Comparison of ENCODE assay signal across 12 cellular contexts in genomic region chr13:39306639-39307589, GRCh38.
DNase-seq lines count a peak whose midpoint lies in the region; ATAC-seq and TF ChIP-seq lines count a peak whose summit lies in the region.
"Had no signal": no experiment of that assay in that cellular context is flagged by ENCODE, and none has a peak within 500 bp of the region (broad histone marks: within the 10 kb centered on the region; RNA-seq: fewer than 3 reads in every experiment).

No MANE protein-coding gene starts in this region.

- no peak overlapping the region for H3K27ac Mint-ChIP-seq in stimulated activated memory B cell treated with anti-CD40 and anti-IgM and Interleukin-4, amounts not matched to agents 10 μg/mL and 1 μg/mL and 100 μg/mL, for 72 hours
- H3K27ac Mint-ChIP-seq in mesothelial cell of epicardium = no peak overlapping the region

- in situ Hi-C loops in transverse colon (cut with MboI; ENCODE audit: low pct_ligation_motif_present in 1 of 4, low pct_unique_long_range_greater_than_20kb in 1 of 4, low sequenced_read_pairs in 3 of 4) = no loop called here

- H3K4me1 Mint-ChIP-seq in stimulated activated memory B cell treated with anti-CD40 and anti-IgM and Interleukin-4, amounts not matched to agents 10 μg/mL and 1 μg/mL and 100 μg/mL, for 72 hours = peaks cover 11% of the 10 kb centered on the region
- H3K4me1 Mint-ChIP-seq in mesothelial cell of epicardium = peaks cover 8% of the 10 kb centered on the region

- no peak overlapping the region for H3K4me3 ChIP-seq in transverse colon
- H3K4me3 ChIP-seq: body of pancreas had no signal

- no peak overlapping the region for H3K27ac ChIP-seq in transverse colon
- H3K27ac ChIP-seq: body of pancreas had no signal

- no peaks in the 10 kb centered on the region for H3K36me3 ChIP-seq in transverse colon

- DNase-seq in activated T-cell treated with anti-CD3 and anti-CD28 coated beads for 24 hours (ENCODE audit: low read depth) (peak; percentile 7), mesothelial cell of epicardium (ENCODE audit: low spot score in 2 of 2, unreplicated experiment in 2 of 2) (no peak), left lobe of liver (ENCODE audit: low spot score) (no peak), transverse colon (no peak)
- DNase-seq in activated T-cell treated with anti-CD3 and anti-CD28 coated beads, Interleukin-2, amount 50 U/mL, for 1 hour = no peak
- DNase-seq: body of pancreas, head of caudate nucleus, naive B cell, NCI-H1105 treated with DMSO at 0.1 percent for 48 hours had no signal

- TF ChIP-seq CTCF in mesothelial cell of epicardium (IDR thresholded peaks at IDR 0.05; ENCODE audit: unreplicated experiment) (no peak), transverse colon (IDR thresholded peaks at IDR 0.05) (no peak)

- no peaks in the 10 kb centered on the region for H3K9me3 Mint-ChIP-seq in stimulated activated memory B cell treated with anti-CD40 and anti-IgM and Interleukin-4, amounts not matched to agents 10 μg/mL and 1 μg/mL and 100 μg/mL, for 72 hours
- H3K9me3 Mint-ChIP-seq in mesothelial cell of epicardium = no peaks in the 10 kb centered on the region

- whole genome bisulfite sequencing in transverse colon (ENCODE audit: low coverage in 1 of 2), 2 donors = 67 to 78% methylated on average over 14 to 16 of the region's 16 CpGs

- H3K27me3 Mint-ChIP-seq in stimulated activated memory B cell treated with anti-CD40 and anti-IgM and Interleukin-4, amounts not matched to agents 10 μg/mL and 1 μg/mL and 100 μg/mL, for 72 hours = no peaks in the 10 kb centered on the region
- H3K27me3 Mint-ChIP-seq in mesothelial cell of epicardium (ENCODE audit: low read depth) = no peaks in the 10 kb centered on the region

- peak; percentile 96 for ATAC-seq in HG02588 (IDR thresholded peaks at IDR 0.05; ENCODE audit: unreplicated experiment)
- peak; percentile 92 for ATAC-seq in HG03558 (IDR thresholded peaks at IDR 0.05; ENCODE audit: extremely low read depth, unreplicated experiment)
- peak; percentile 90 for ATAC-seq in stimulated activated memory B cell treated with anti-CD40 and anti-IgM and Interleukin-4, amounts not matched to agents 10 μg/mL and 1 μg/mL and 100 μg/mL, for 72 hours
- no peak for ATAC-seq in left lobe of liver
- ATAC-seq: body of pancreas had no signal

- H3K4me3 Mint-ChIP-seq in stimulated activated memory B cell treated with anti-CD40 and anti-IgM and Interleukin-4, amounts not matched to agents 10 μg/mL and 1 μg/mL and 100 μg/mL, for 72 hours = peak overlapping the region; percentile 1
- H3K4me3 Mint-ChIP-seq in mesothelial cell of epicardium = no peak overlapping the region
- H3K4me3 Mint-ChIP-seq: naive B cell had no signal

- no peaks in the 10 kb centered on the region for H3K9me3 ChIP-seq in transverse colon
- H3K9me3 ChIP-seq: body of pancreas had no signal

- H3K4me1 ChIP-seq in transverse colon = no peaks in the 10 kb centered on the region
- H3K4me1 ChIP-seq: body of pancreas had no signal

- no peak for TF ChIP-seq EP300 in transverse colon (IDR thresholded peaks at IDR 0.05; ENCODE audit: low read depth)

- no peaks in the 10 kb centered on the region for H3K36me3 Mint-ChIP-seq in stimulated activated memory B cell treated with anti-CD40 and anti-IgM and Interleukin-4, amounts not matched to agents 10 μg/mL and 1 μg/mL and 100 μg/mL, for 72 hours
- no peaks in the 10 kb centered on the region for H3K36me3 Mint-ChIP-seq in mesothelial cell of epicardium
- H3K36me3 Mint-ChIP-seq: naive B cell had no signal

- intact Hi-C loops in transverse colon (cut with DNase I; ENCODE audit: low total_unique reads) = no loop called here

- no peaks in the 10 kb centered on the region for H3K27me3 ChIP-seq in transverse colon
- H3K27me3 ChIP-seq: body of pancreas had no signal

- TF ChIP-seq POLR2A in transverse colon (IDR thresholded peaks at IDR 0.05) = no peak
